ENCODE assay signal across 19 cellular contexts in the genomic region with DNA sequence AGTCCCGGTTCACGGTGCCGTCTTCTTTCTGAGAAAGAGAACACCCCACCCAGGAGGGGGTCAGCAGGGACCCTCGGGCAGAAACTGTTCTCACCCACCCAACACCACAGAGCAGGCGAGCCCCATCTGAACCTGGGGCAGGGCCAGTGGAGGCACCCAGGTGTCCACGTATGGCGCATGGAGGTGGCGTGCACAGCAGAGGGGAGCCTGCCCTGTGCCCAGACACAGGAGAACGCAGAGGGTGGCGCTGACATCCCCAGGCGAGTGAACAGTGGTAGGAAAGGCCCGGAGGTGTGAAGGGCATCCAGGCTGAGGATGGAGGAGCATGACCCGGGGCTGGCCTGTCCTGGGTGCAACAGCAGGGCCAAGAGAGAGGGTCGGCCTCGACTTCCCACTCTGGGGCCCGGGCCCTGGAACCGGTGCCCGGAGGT.
A peak's percentile ranks its signal among the peaks of the same experiment; 100 is the strongest.
DNase-seq lines count a peak whose midpoint lies in the region; ATAC-seq and TF ChIP-seq lines count a peak whose summit lies in the region.
"Had no signal": no experiment of that assay in that cellular context is flagged by ENCODE, and none has a peak within 500 bp of the region (broad histone marks: within the 10 kb centered on the region; RNA-seq: fewer than 3 reads in every experiment).

No MANE protein-coding gene starts in this region.

- H3K4me1 ChIP-seq in heart right ventricle (peaks cover 7 to 83% (median 28%) of the 10 kb centered on the region in 9 donors), right cardiac atrium (ENCODE audit: control insufficient read depth, insufficient read depth, low read length) (no peaks in the 10 kb centered on the region), trophoblast cell (ENCODE audit: control insufficient read depth in 1 of 2, insufficient read depth in 2 of 2, low read length in 2 of 2) (peaks cover 18 to 24% of the 10 kb centered on the region in 2 experiments), vagina (peaks cover 46% of the 10 kb centered on the region)

- H3K79me2 ChIP-seq in trophoblast cell (ENCODE audit: control insufficient read depth, insufficient read depth, low read length, poor library complexity), result no peaks in the 10 kb centered on the region

- H3K4me3 ChIP-seq in heart right ventricle (no peak overlapping the region), right cardiac atrium (ENCODE audit: low read length) (no peak overlapping the region), trophoblast cell (ENCODE audit: low read depth, low read length) (no peak overlapping the region), vagina (no peak overlapping the region)
- H3K4me3 ChIP-seq: lung, Peyer's patch, smooth muscle cell had no signal

- H3K79me1 ChIP-seq in trophoblast cell (ENCODE audit: low read length), result peaks cover 2% of the 10 kb centered on the region

- H3K14ac ChIP-seq in trophoblast cell (ENCODE audit: low read length), result no peak overlapping the region

- H3K4me2 ChIP-seq in trophoblast cell (ENCODE audit: low read length), result no peak overlapping the region
- H3K4me2 ChIP-seq: KMS-11, SK-N-SH, smooth muscle cell had no signal

- H4K8ac ChIP-seq in trophoblast cell (ENCODE audit: low read depth, low read length), result no peak overlapping the region

- H3K18ac ChIP-seq in trophoblast cell (ENCODE audit: low read length), result no peak overlapping the region

- H3K27ac ChIP-seq in heart right ventricle, result peak overlapping the region in 4 of 10 donors; percentile 25 to 55 (median 40)
- H3K27ac ChIP-seq in right cardiac atrium (ENCODE audit: low read length), result no peak overlapping the region
- H3K27ac ChIP-seq in trophoblast cell (ENCODE audit: low read depth, low read length), result no peak overlapping the region
- peak overlapping the region; percentile 39 for H3K27ac ChIP-seq in vagina
- H3K27ac ChIP-seq: KMS-11 had no signal

- no peak overlapping the region for H3K4ac ChIP-seq in trophoblast cell (ENCODE audit: low read depth, low read length)

- H3K9ac ChIP-seq in trophoblast cell (ENCODE audit: low read length), result no peak overlapping the region
- H3K9ac ChIP-seq: KMS-11, SK-N-SH had no signal

- no peak overlapping the region for H3K23ac ChIP-seq in trophoblast cell (ENCODE audit: low read length)

- no peak for TF ChIP-seq POLR2A in vagina (IDR thresholded peaks at IDR 0.05)

- intact Hi-C loops in left cardiac atrium (cut with DNase I), result loop anchor here (5.0 kb wide), 2 partner anchors 98 to 188 kb away; a partner anchor contains a TSS
- intact Hi-C loops in heart right ventricle (cut with DNase I), result loop anchor here in 9 of 10 donors (5.0 to 10.0 kb wide), 7 partner anchors 45 to 805 kb away; a partner anchor contains a TSS
- intact Hi-C loops in right cardiac atrium (cut with DNase I), result loop anchor here in 1 of 4 donors (10.0 kb wide), 1 partner anchor 95 kb away; a partner anchor contains a TSS
- intact Hi-C loops in vagina (cut with DNase I), result loop anchor here (10.0 kb wide), 1 partner anchor 95 kb away; a partner anchor contains a TSS

- TF ChIP-seq CTCF in heart right ventricle (IDR thresholded peaks at IDR 0.05) (no peak), vagina (IDR thresholded peaks at IDR 0.05) (no peak)

- H2AFZ ChIP-seq in trophoblast cell (ENCODE audit: insufficient read depth, low read length, poor library complexity), result no peak overlapping the region

- H3K36me3 ChIP-seq in heart right ventricle (peaks cover 0 to 96% (median 14%) of the 10 kb centered on the region in 9 donors), trophoblast cell (ENCODE audit: control insufficient read depth in 1 of 2, insufficient read depth in 2 of 2, low read length in 2 of 2) (peaks cover 0 to 2% of the 10 kb centered on the region in 2 experiments), vagina (peaks cover 0 to 52% of the 10 kb centered on the region in 2 donors)

- H3K9me3 ChIP-seq in heart right ventricle, result no peaks in the 10 kb centered on the region
- no peaks in the 10 kb centered on the region for H3K9me3 ChIP-seq in right cardiac atrium (ENCODE audit: control insufficient read depth, low read length)
- H3K9me3 ChIP-seq in trophoblast cell (ENCODE audit: insufficient read depth, low read depth, low read length), result peaks cover 2% of the 10 kb centered on the region
- H3K9me3 ChIP-seq in vagina, result no peaks in the 10 kb centered on the region
- H3K9me3 ChIP-seq: Peyer's patch, SK-N-SH had no signal

- WGBS in heart right ventricle, 2 donors, result 92 to 93% methylated on average over 16 to 18 of the region's 18 CpGs
- WGBS in right cardiac atrium, result 93% methylated on average over 18 of the region's 18 CpGs
- no CpG with 5 or more reads among the region's 18 CpGs for WGBS in trophoblast cell (ENCODE audit: extremely low coverage, insufficient coverage, insufficient read length)

- DNase-seq in left cardiac atrium (peak; percentile 13), heart right ventricle (no peak), right cardiac atrium (peak in 2 of 3 donors; percentile 30 to 50), trophoblast cell (no peak), vagina (ENCODE audit: extremely low spot score in 2 of 2) (no peak), SW480 (ENCODE audit: low spot score) (no peak), KG1 (lab: John Stamatoyannopoulos, UW) (no peak)
- DNase-seq: activated CD4-positive, alpha-beta T cell treated with anti-CD3 and anti-CD28 coated beads for 4 hours; activated naive CD4-positive, alpha-beta T cell; DMS79 treated with DMSO at 0.1 percent for 48 hours; NCI-H1930; NK-92 treated with Interleukin-12 subunit alpha and Interleukin-12 subunit beta, amount 100 ng/mL, for 24 hours; SK-N-SH; stimulated activated CD4-positive, alpha-beta T cell treated with anti-CD3 and anti-CD28 coated beads, Interleukin-4, amount 100 ng/mL, for 24 hours had no signal

- no peak overlapping the region for H2BK120ac ChIP-seq in trophoblast cell (ENCODE audit: insufficient read depth, low read length, poor library complexity)

- H4K12ac ChIP-seq in trophoblast cell (ENCODE audit: low read depth, low read length), result no peak overlapping the region

- peak overlapping the region; percentile 87 for H2AK5ac ChIP-seq in trophoblast cell (ENCODE audit: low read length)

- no peak for ATAC-seq in left cardiac atrium
- no peak for ATAC-seq in heart right ventricle
- no peak for ATAC-seq in right cardiac atrium
- ATAC-seq in HG03039 (IDR thresholded peaks at IDR 0.05; ENCODE audit: unreplicated experiment), result no peak

- no peak overlapping the region for H4K91ac ChIP-seq in trophoblast cell (ENCODE audit: low read depth, low read length)

- H3K27me3 ChIP-seq in heart right ventricle (no peaks in the 10 kb centered on the region), right cardiac atrium (ENCODE audit: control insufficient read depth, insufficient read depth) (no peaks in the 10 kb centered on the region), trophoblast cell (ENCODE audit: insufficient read depth, low read length) (no peaks in the 10 kb centered on the region), vagina (no peaks in the 10 kb centered on the region)
- H3K27me3 ChIP-seq: Peyer's patch had no signal

- no peak overlapping the region for H2BK5ac ChIP-seq in trophoblast cell (ENCODE audit: low read depth, low read length, poor library complexity)

- peak overlapping the region; percentile 48 for H2BK12ac ChIP-seq in trophoblast cell (ENCODE audit: low read length)

Comparison
In these comparisons a context has a peak if more than half of its experiments do, and no peak if none do; other contexts are left out.
1. DNase-seq: peak in left cardiac atrium (single experiment) and right cardiac atrium (2 of 3); none in heart right ventricle (0 of 2), trophoblast cell (0 of 2), vagina (0 of 2), SW480 (single experiment) and KG1 (single experiment).